ENCODE assay signal across 1 cellular context in the genomic region with DNA sequence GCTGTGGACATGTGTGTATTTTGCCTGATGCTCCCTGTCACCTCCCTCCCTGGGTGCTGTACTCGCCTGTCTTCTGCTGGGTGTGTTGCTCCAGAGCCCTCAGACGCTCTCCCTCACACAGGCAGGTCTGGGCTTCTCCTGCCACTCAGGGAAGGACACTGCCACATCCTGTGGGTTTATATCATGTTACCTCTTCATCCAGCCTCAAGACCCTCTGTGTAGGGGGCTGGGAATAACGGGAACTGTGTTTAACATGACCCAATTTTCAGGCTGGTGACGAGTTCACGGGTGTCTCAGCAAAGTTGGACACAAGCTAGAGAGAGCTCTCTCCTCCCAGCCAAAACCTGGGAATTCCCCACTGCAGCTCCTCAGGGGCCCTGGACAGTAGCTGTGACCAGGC.
TF ChIP-seq lines count a peak whose summit lies in the region.

No MANE protein-coding gene starts in this region.

TF ChIP-seq in HepG2, 621 proteins besides CTCF, POLR2A, EP300 and RAD21:
- TF ChIP-seq ZNF18 (CRISPR knock-in tag; IDR thresholded peaks at IDR 0.05; ENCODE audit: insufficient replicate concordance) (no peak), NKX3-1 (CRISPR knock-in tag; IDR thresholded peaks at IDR 0.05) (no peak), ZNF576 (CRISPR knock-in tag; IDR thresholded peaks at IDR 0.05) (no peak), NFATC3 (CRISPR knock-in tag; IDR thresholded peaks at IDR 0.05) (no peak), MTA1 (CRISPR knock-in tag; IDR thresholded peaks at IDR 0.05; ENCODE audit: borderline replicate concordance) (no peak), HMGA1 (CRISPR knock-in tag; conservative IDR thresholded peaks at IDR 0.05) (no peak), ATF7-NPFF (CRISPR knock-in tag; IDR thresholded peaks at IDR 0.05; ENCODE audit: low read depth) (no peak), TBX2 (CRISPR knock-in tag; IDR thresholded peaks at IDR 0.05; ENCODE audit: borderline replicate concordance) (no peak), KLF16 (CRISPR knock-in tag; IDR thresholded peaks at IDR 0.05) (no peak), ZKSCAN5 (CRISPR knock-in tag; IDR thresholded peaks at IDR 0.05) (no peak)
- TF ChIP-seq, protein P1, sequence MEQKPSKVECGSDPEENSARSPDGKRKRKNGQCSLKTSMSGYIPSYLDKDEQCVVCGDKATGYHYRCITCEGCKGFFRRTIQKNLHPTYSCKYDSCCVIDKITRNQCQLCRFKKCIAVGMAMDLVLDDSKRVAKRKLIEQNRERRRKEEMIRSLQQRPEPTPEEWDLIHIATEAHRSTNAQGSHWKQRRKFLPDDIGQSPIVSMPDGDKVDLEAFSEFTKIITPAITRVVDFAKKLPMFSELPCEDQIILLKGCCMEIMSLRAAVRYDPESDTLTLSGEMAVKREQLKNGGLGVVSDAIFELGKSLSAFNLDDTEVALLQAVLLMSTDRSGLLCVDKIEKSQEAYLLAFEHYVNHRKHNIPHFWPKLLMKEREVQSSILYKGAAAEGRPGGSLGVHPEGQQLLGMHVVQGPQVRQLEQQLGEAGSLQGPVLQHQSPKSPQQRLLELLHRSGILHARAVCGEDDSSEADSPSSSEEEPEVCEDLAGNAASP (CRISPR knock-in tag; IDR thresholded peaks at IDR 0.05; ENCODE audit: borderline replicate concordance) = no peak
TF ChIP-seq in HepG2: peak in this region for 0.
